Comparison of ENCODE assay signal across 1 cellular context in genomic region chr11:124718801-124719200, GRCh38.
TF ChIP-seq lines count a peak whose summit lies in the region.

No MANE protein-coding gene starts in this region.

TF ChIP-seq in endothelial cell of umbilical vein, 7 proteins besides CTCF, POLR2A, EP300 and RAD21:
- TF ChIP-seq JUN (IDR thresholded peaks at IDR 0.05; ENCODE audit: borderline replicate concordance, insufficient read depth, insufficient read length, low read depth): no peak
